8 cellular contexts compared by ENCODE assay signal in genomic region chr9:104747565-104748358, GRCh38. TPM values are rescaled to one million over a fixed set of nuclear protein-coding genes. Genes with fewer than 3 reads are reported as not detected.
DNase-seq lines count a peak whose midpoint lies in the region; TF ChIP-seq lines count a peak whose summit lies in the region.

NIPSNAP3A (plus strand) TSS chr9:104747683; CDS start chr9:104747793, 110 bp downstream.

- TF ChIP-seq CTCF in fibroblast of pulmonary artery (IDR thresholded peaks at IDR 0.05; ENCODE audit: low read length, missing control alignments) = no peak
- no peak for TF ChIP-seq CTCF in nephron progenitor cell (IDR thresholded peaks at IDR 0.05)

- no peaks in the 10 kb centered on the region for H3F3A ChIP-seq in GM23248 (ENCODE audit: insufficient read depth)

- H3K36me3 Mint-ChIP-seq in nephron progenitor cell (ENCODE audit: low read depth) = peaks cover 6% of the 10 kb centered on the region
- peaks cover 14% of the 10 kb centered on the region for H3K36me3 Mint-ChIP-seq in stimulated activated naive CD8-positive, alpha-beta T cell treated with anti-CD3 and anti-CD28 coated beads, Interleukin-15, Interleukin-2, amounts not matched to agents 100 ng/mL and 50 ng/mL, for 24 hours (ENCODE audit: low read depth)

- H3K4me1 ChIP-seq in GM23248 (ENCODE audit: insufficient read depth) = peaks cover 9% of the 10 kb centered on the region; the same call in 1 of the 2 replicates
- peaks cover 18% of the 10 kb centered on the region for H3K4me1 ChIP-seq in Karpas-422 (ENCODE audit: low read length)

- no peaks in the 10 kb centered on the region for H3K9me3 ChIP-seq in GM23248 (ENCODE audit: low read depth)
- no peaks in the 10 kb centered on the region for H3K9me3 ChIP-seq in Karpas-422 (ENCODE audit: low read length)

- no peaks in the 10 kb centered on the region for H4K20me1 ChIP-seq in GM23248 (ENCODE audit: insufficient read depth)
- no peaks in the 10 kb centered on the region for H4K20me1 ChIP-seq in Karpas-422 (ENCODE audit: insufficient read depth, low read depth, low read length)

- H3K27ac ChIP-seq in GM23248 = peak within 1 kb of the TSS; percentile 85
- peak within 1 kb of the TSS; percentile 12; the same call in 1 of the 2 replicates for H3K27ac ChIP-seq in Karpas-422 (ENCODE audit: low read length)

- H3K4me3 Mint-ChIP-seq in nephron progenitor cell = peak within 1 kb of the TSS; percentile 98
- H3K4me3 Mint-ChIP-seq in stimulated activated naive CD8-positive, alpha-beta T cell treated with anti-CD3 and anti-CD28 coated beads, Interleukin-15, Interleukin-2, amounts not matched to agents 100 ng/mL and 50 ng/mL, for 24 hours = peak within 1 kb of the TSS; percentile 99

- no peaks in the 10 kb centered on the region for H3K9me3 Mint-ChIP-seq in nephron progenitor cell
- H3K9me3 Mint-ChIP-seq in stimulated activated naive CD8-positive, alpha-beta T cell treated with anti-CD3 and anti-CD28 coated beads, Interleukin-15, Interleukin-2, amounts not matched to agents 100 ng/mL and 50 ng/mL, for 24 hours = no peaks in the 10 kb centered on the region

- WGBS in GM23248 (ENCODE audit: low coverage in 1 of 2, low lambda C conversion rate in 2 of 2, missing lambda C conversion rate in 2 of 2), 2 experiments = 0% methylated on average over 41 to 57 of the region's 71 CpGs

- in situ Hi-C loops in GM23248 (cut with MboI) = no loop called here

- H3K27me3 Mint-ChIP-seq in nephron progenitor cell (ENCODE audit: low read depth, poor library complexity) = peaks cover 8% of the 10 kb centered on the region
- H3K27me3 Mint-ChIP-seq in stimulated activated naive CD8-positive, alpha-beta T cell treated with anti-CD3 and anti-CD28 coated beads, Interleukin-15, Interleukin-2, amounts not matched to agents 100 ng/mL and 50 ng/mL, for 24 hours = no peaks in the 10 kb centered on the region

- no peaks in the 10 kb centered on the region for H3K9me2 ChIP-seq in GM23248 (ENCODE audit: insufficient read depth)
- no peaks in the 10 kb centered on the region for H3K9me2 ChIP-seq in Karpas-422 (replicated peaks; ENCODE audit: insufficient read depth, low read length)

- H3K27me3 ChIP-seq in GM23248 (replicated peaks; ENCODE audit: insufficient read depth) = no peaks in the 10 kb centered on the region
- H3K27me3 ChIP-seq in Karpas-422 (ENCODE audit: low read length) = no peaks in the 10 kb centered on the region

- peaks cover 29% of the 10 kb centered on the region for H3K4me1 Mint-ChIP-seq in nephron progenitor cell
- H3K4me1 Mint-ChIP-seq in stimulated activated naive CD8-positive, alpha-beta T cell treated with anti-CD3 and anti-CD28 coated beads, Interleukin-15, Interleukin-2, amounts not matched to agents 100 ng/mL and 50 ng/mL, for 24 hours (ENCODE audit: low read depth) = peaks cover 35% of the 10 kb centered on the region

- H3K9ac ChIP-seq in GM23248 (peak within 1 kb of the TSS; percentile 95), Karpas-422 (ENCODE audit: low read length) (peak within 1 kb of the TSS; percentile 84)

- H3K4me3 ChIP-seq in GM23248 (peak within 1 kb of the TSS; percentile 91), Karpas-422 (ENCODE audit: low read length) (peak within 1 kb of the TSS; percentile 88), fibroblast of pulmonary artery (replicated peaks; ENCODE audit: low read depth, low read length) (peak within 1 kb of the TSS; percentile 76)

- peaks cover 16% of the 10 kb centered on the region for H3K36me3 ChIP-seq in GM23248 (ENCODE audit: low read depth)
- H3K36me3 ChIP-seq in Karpas-422 (ENCODE audit: insufficient read depth, low read length) = no peaks in the 10 kb centered on the region

- DNase-seq in EL (peak; percentile 80), GM23248 (peak; percentile 90), Karpas-422 (peak; percentile 93), SHP77 (lab: John Stamatoyannopoulos, UW) (peak; percentile 80 to 83), fibroblast of pulmonary artery (ENCODE audit: low read depth) (peak; percentile 67), nephron progenitor cell (peak; percentile 87)
- peak; percentile 84 for DNase-seq in activated effector memory CD4-positive, alpha-beta T cell treated with Interleukin-2 at 50 U/mL for 16 hours

- peak within 1 kb of the TSS; percentile 87 for H3K4me2 ChIP-seq in GM23248 (ENCODE audit: unreplicated experiment)
- H3K4me2 ChIP-seq in Karpas-422 (ENCODE audit: low read depth, low read length, poor library complexity, severe bottlenecking) = peak within 1 kb of the TSS; percentile 83

- H3K27ac Mint-ChIP-seq in nephron progenitor cell = peak within 1 kb of the TSS; percentile 79
- H3K27ac Mint-ChIP-seq in stimulated activated naive CD8-positive, alpha-beta T cell treated with anti-CD3 and anti-CD28 coated beads, Interleukin-15, Interleukin-2, amounts not matched to agents 100 ng/mL and 50 ng/mL, for 24 hours = peak within 1 kb of the TSS; percentile 99

- peaks cover 26% of the 10 kb centered on the region for H3K79me2 ChIP-seq in GM23248 (ENCODE audit: insufficient read depth)
- H3K79me2 ChIP-seq in Karpas-422 (ENCODE audit: low read length) = no peaks in the 10 kb centered on the region; the same call in 1 of the 2 replicates

- H2AFZ ChIP-seq in GM23248 (peak within 1 kb of the TSS; percentile 98), Karpas-422 (ENCODE audit: low read length) (peak within 1 kb of the TSS; percentile 94)

RNA-seq across cellular contexts. Expression of gene NIPSNAP3A, which starts in this region (rescaled TPM):
- total RNA-seq in GM23248 (2014; rRNA removed; shearing (Covaris generic)) = 52.6 and 55.3 TPM in 2 replicates
- polyA plus RNA-seq in GM23248 (2016; fragmentation: Nextera tagmentation; extraction: Ambion mirVana) = 64.2 and 66.2 TPM in 2 replicates
- 7.6 and 20.3 TPM in 2 replicates for total RNA-seq in Karpas-422 (2014; rRNA removed; shearing (Covaris generic); ENCODE audit: low replicate concordance)

Comparison
In these comparisons a context has a peak if more than half of its experiments do, and no peak if none do; other contexts are left out.
1. Peak in every context shown above with its lines: DNase-seq, H3K4me3 ChIP-seq and H3K27ac ChIP-seq.